Comparison of ENCODE assay signal across 9 cellular contexts in genomic region chr4:154439224-154439623, GRCh38. TPM values are rescaled to one million over a fixed set of nuclear protein-coding genes. Genes with fewer than 3 reads are reported as not detected.
"Had no signal": no experiment of that assay in that cellular context is flagged by ENCODE, and none has a peak within 500 bp of the region (broad histone marks: within the 10 kb centered on the region; RNA-seq: fewer than 3 reads in every experiment).

No MANE protein-coding gene starts in this region.

- DNase-seq: IMR-90, KBM-7, KG1 had no signal

- H3K4me2 ChIP-seq: KMS-11 had no signal

- H3K4me1 Mint-ChIP-seq: IgD-negative memory B cell had no signal

- H3K9me3 Mint-ChIP-seq: IgD-negative memory B cell had no signal

- H3K27ac Mint-ChIP-seq: IgD-negative memory B cell had no signal

- H3K4me3 Mint-ChIP-seq: IgD-negative memory B cell had no signal

- H3K9ac ChIP-seq: KMS-11 had no signal

- H3K36me3 Mint-ChIP-seq: IgD-negative memory B cell had no signal

- FAIRE-seq: HTR-8/SVneo had no signal

- H3K27ac ChIP-seq: HL-60, KMS-11 had no signal

RNA-seq across cellular contexts. Expression of gene DCHS2, which starts 52.4 kb away (rescaled TPM):
- total RNA-seq: HT-29, HT1080, IMR-90 had no signal
- polyA plus RNA-seq: IMR-90 had no signal
